In genomic region chr2:55693181-55694125, GRCh38 we compare ENCODE assay signal across 8 cellular contexts. TPM values are rescaled to one million over a fixed set of nuclear protein-coding genes. Genes with fewer than 3 reads are reported as not detected.
A peak's percentile ranks its signal among the peaks of the same experiment; 100 is the strongest.
DNase-seq lines count a peak whose midpoint lies in the region; ATAC-seq and TF ChIP-seq lines count a peak whose summit lies in the region.

TSS of gene PNPT1 (minus strand) at chr2:55693844. CDS start at chr2:55693823, 21 bp downstream.

- peak; percentile 100 for ATAC-seq in activated T-helper 17 cell treated with anti-CD3 and anti-CD28 coated beads, Interleukin-2, amount 50 U/mL, for 72 hours (replicated peaks)
- peak; percentile 100 for ATAC-seq in natural killer cell treated with Interleukin-12 subunit alpha and Interleukin-12 subunit beta and Interleukin-15 and Interleukin-18, amount 100 ng/mL, for 72 hours
- peak; percentile 99 for ATAC-seq in stimulated activated naive CD8-positive, alpha-beta T cell treated with anti-CD3 and anti-CD28 coated beads, Interleukin-15, Interleukin-2, amounts not matched to agents 100 U/mL and 50 U/mL, for 24 hours

- H3K27ac Mint-ChIP-seq in activated T-helper 17 cell treated with anti-CD3 and anti-CD28 coated beads, Interleukin-2, amount 50 U/mL, for 72 hours, result peak within 1 kb of the TSS; percentile 94
- H3K27ac Mint-ChIP-seq in natural killer cell treated with Interleukin-12 subunit alpha and Interleukin-12 subunit beta and Interleukin-15 and Interleukin-18, amount 100 ng/mL, for 72 hours, result peak within 1 kb of the TSS; percentile 87 to 94

- H3K4me3 Mint-ChIP-seq in activated T-helper 17 cell treated with anti-CD3 and anti-CD28 coated beads, Interleukin-2, amount 50 U/mL, for 72 hours, result peak within 1 kb of the TSS; percentile 95
- H3K4me3 Mint-ChIP-seq in natural killer cell treated with Interleukin-12 subunit alpha and Interleukin-12 subunit beta and Interleukin-15 and Interleukin-18, amount 100 ng/mL, for 72 hours, result peak within 1 kb of the TSS; percentile 99

- peak within 1 kb of the TSS; percentile 90 for H3K4me3 ChIP-seq in LNCaP clone FGC (ENCODE audit: low read depth, low read length)

- H3K9me3 Mint-ChIP-seq in activated T-helper 17 cell treated with anti-CD3 and anti-CD28 coated beads, Interleukin-2, amount 50 U/mL, for 72 hours, result no peaks in the 10 kb centered on the region
- no peaks in the 10 kb centered on the region for H3K9me3 Mint-ChIP-seq in natural killer cell treated with Interleukin-12 subunit alpha and Interleukin-12 subunit beta and Interleukin-15 and Interleukin-18, amount 100 ng/mL, for 72 hours

- DNase-seq in Daoy (ENCODE audit: low read depth) (peak; percentile 97), GOT3 (lab: John Stamatoyannopoulos, UW) (peak; percentile 58), LNCaP clone FGC (ENCODE audit: low read depth) (peak; percentile 75), RWPE1 (ENCODE audit: low spot score) (peak; percentile 97), fibroblast of peridontal ligament (ENCODE audit: extremely low read depth) (peak; percentile 94)
- peak; percentile 95 for DNase-seq in natural killer cell treated with Interleukin-12 subunit alpha and Interleukin-12 subunit beta and Interleukin-15 and Interleukin-18, amount 100 ng/mL, for 72 hours (ENCODE audit: low spot score)
- peak; percentile 94 for DNase-seq in stimulated activated naive CD8-positive, alpha-beta T cell treated with anti-CD3 and anti-CD28 coated beads, Interleukin-15, Interleukin-2, amounts not matched to agents 100 U/mL and 50 U/mL, for 24 hours

- H3K27ac ChIP-seq in RWPE1, result peak within 1 kb of the TSS; percentile 49

- peaks cover 10% of the 10 kb centered on the region for H3K4me1 Mint-ChIP-seq in activated T-helper 17 cell treated with anti-CD3 and anti-CD28 coated beads, Interleukin-2, amount 50 U/mL, for 72 hours
- H3K4me1 Mint-ChIP-seq in natural killer cell treated with Interleukin-12 subunit alpha and Interleukin-12 subunit beta and Interleukin-15 and Interleukin-18, amount 100 ng/mL, for 72 hours (ENCODE audit: low read depth in 2 of 2), result peaks cover 16 to 18% of the 10 kb centered on the region in 2 donors

- H3K36me3 Mint-ChIP-seq in activated T-helper 17 cell treated with anti-CD3 and anti-CD28 coated beads, Interleukin-2, amount 50 U/mL, for 72 hours (ENCODE audit: low read depth), result peaks cover 33% of the 10 kb centered on the region
- no peaks in the 10 kb centered on the region for H3K36me3 Mint-ChIP-seq in natural killer cell treated with Interleukin-12 subunit alpha and Interleukin-12 subunit beta and Interleukin-15 and Interleukin-18, amount 100 ng/mL, for 72 hours

- POLR2A ChIA-PET in RWPE1 (lab: Yijun Ruan, JAX; ENCODE audit: low non-redundant PET), result no interaction called here

- TF ChIP-seq CTCF in LNCaP clone FGC (IDR thresholded peaks at IDR 0.05; ENCODE audit: control insufficient read depth, extremely low read depth, insufficient read depth) (no peak), RWPE1 (conservative IDR thresholded peaks at IDR 0.05; ENCODE audit: low read depth) (no peak)

- no peaks in the 10 kb centered on the region for H3K27me3 Mint-ChIP-seq in activated T-helper 17 cell treated with anti-CD3 and anti-CD28 coated beads, Interleukin-2, amount 50 U/mL, for 72 hours
- H3K27me3 Mint-ChIP-seq in natural killer cell treated with Interleukin-12 subunit alpha and Interleukin-12 subunit beta and Interleukin-15 and Interleukin-18, amount 100 ng/mL, for 72 hours, result peaks cover 2 to 8% of the 10 kb centered on the region in 2 donors

- CTCF ChIA-PET in RWPE1 (lab: Yijun Ruan, JAX), result interaction anchor here (0.8 kb wide), 1 partner anchor 685 kb away, joined by 3 read pairs; no protein-coding TSS in a partner anchor

RNA-seq across cellular contexts. Expression of gene PNPT1, which starts in this region (rescaled TPM):
- total RNA-seq in Daoy (2014; rRNA removed; shearing (Covaris generic)), result 54.2 and 62.2 TPM in 2 replicates
- 10 to 100 TPM; 24.2 to 52.4 TPM for total RNA-seq in activated T-helper 17 cell treated with anti-CD3 and anti-CD28 coated beads, Interleukin-2, amount 50 U/mL, for 72 hours
- 10 to 100 TPM; 30.4 to 64.9 TPM for total RNA-seq in natural killer cell treated with Interleukin-12 subunit alpha and Interleukin-12 subunit beta and Interleukin-15 and Interleukin-18, amount 100 ng/mL, for 72 hours

Comparison
In these comparisons a context has a peak if more than half of its experiments do, and no peak if none do; other contexts are left out.
1. Peak in every context shown above with its lines: DNase-seq, ATAC-seq, H3K4me3 ChIP-seq and H3K27ac ChIP-seq.